ENCODE assay signal across 1 cellular context in the genomic region with DNA sequence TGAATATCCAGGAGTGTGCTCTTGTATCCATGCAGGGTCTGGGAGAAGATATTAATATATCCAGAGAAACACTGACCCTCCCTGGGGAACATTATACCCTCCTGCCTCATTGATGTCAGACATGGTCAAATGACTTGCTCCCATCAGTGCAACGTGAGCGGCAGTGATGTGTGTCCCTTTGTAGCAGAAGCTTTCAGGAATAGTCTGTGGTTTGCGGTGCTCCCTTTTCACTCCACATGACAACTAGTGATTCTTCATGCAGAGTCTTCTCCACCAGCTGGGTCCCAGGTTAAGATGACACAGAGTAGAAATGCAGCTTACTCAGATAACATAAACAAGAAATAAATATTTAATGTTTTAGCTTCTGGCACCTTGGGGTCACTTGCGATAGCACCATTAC.
TF ChIP-seq lines count a peak whose summit lies in the region.

No MANE protein-coding gene starts in this region.

TF ChIP-seq in HepG2, 621 proteins besides CTCF, POLR2A, EP300 and RAD21:
- TF ChIP-seq ZNF138 (CRISPR knock-in tag; IDR thresholded peaks at IDR 0.05; ENCODE audit: low read depth) (no peak), ZNF260 (CRISPR knock-in tag; IDR thresholded peaks at IDR 0.05; ENCODE audit: borderline replicate concordance, low read depth) (no peak), ZNF3 (CRISPR knock-in tag; IDR thresholded peaks at IDR 0.05) (no peak), SP2 (CRISPR knock-in tag; IDR thresholded peaks at IDR 0.05) (no peak), ZNF703 (CRISPR knock-in tag; IDR thresholded peaks at IDR 0.05; ENCODE audit: borderline replicate concordance) (no peak), ZKSCAN5 (CRISPR knock-in tag; IDR thresholded peaks at IDR 0.05) (no peak), TAF1 (CRISPR knock-in tag; IDR thresholded peaks at IDR 0.05) (no peak), KDM3A (CRISPR knock-in tag; IDR thresholded peaks at IDR 0.05; ENCODE audit: low read depth) (no peak), POLR2AphosphoS2 (IDR thresholded peaks at IDR 0.05; ENCODE audit: low read depth, low read length) (no peak), JUND (CRISPR knock-in tag; IDR thresholded peaks at IDR 0.05) (no peak), CBX5 (CRISPR knock-in tag; IDR thresholded peaks at IDR 0.05; ENCODE audit: borderline replicate concordance) (no peak), ZNF234 (CRISPR knock-in tag; conservative IDR thresholded peaks at IDR 0.05) (no peak), SSRP1 (CRISPR knock-in tag; IDR thresholded peaks at IDR 0.05) (no peak), ZNF563 (CRISPR knock-in tag; IDR thresholded peaks at IDR 0.05) (no peak), NR2F6 (IDR thresholded peaks at IDR 0.05) (no peak), NR2F6 (CRISPR knock-in tag; IDR thresholded peaks at IDR 0.05) (no peak), KAT8 (CRISPR knock-in tag; IDR thresholded peaks at IDR 0.05) (no peak)
- TF ChIP-seq, protein P1, sequence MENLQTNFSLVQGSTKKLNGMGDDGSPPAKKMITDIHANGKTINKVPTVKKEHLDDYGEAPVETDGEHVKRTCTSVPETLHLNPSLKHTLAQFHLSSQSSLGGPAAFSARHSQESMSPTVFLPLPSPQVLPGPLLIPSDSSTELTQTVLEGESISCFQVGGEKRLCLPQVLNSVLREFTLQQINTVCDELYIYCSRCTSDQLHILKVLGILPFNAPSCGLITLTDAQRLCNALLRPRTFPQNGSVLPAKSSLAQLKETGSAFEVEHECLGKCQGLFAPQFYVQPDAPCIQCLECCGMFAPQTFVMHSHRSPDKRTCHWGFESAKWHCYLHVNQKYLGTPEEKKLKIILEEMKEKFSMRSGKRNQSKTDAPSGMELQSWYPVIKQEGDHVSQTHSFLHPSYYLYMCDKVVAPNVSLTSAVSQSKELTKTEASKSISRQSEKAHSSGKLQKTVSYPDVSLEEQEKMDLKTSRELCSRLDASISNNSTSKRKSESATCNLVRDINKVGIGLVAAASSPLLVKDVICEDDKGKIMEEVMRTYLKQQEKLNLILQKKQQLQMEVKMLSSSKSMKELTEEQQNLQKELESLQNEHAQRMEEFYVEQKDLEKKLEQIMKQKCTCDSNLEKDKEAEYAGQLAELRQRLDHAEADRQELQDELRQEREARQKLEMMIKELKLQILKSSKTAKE (CRISPR knock-in tag; IDR thresholded peaks at IDR 0.05; ENCODE audit: borderline replicate concordance), result no peak
- TF ChIP-seq, protein P2, sequence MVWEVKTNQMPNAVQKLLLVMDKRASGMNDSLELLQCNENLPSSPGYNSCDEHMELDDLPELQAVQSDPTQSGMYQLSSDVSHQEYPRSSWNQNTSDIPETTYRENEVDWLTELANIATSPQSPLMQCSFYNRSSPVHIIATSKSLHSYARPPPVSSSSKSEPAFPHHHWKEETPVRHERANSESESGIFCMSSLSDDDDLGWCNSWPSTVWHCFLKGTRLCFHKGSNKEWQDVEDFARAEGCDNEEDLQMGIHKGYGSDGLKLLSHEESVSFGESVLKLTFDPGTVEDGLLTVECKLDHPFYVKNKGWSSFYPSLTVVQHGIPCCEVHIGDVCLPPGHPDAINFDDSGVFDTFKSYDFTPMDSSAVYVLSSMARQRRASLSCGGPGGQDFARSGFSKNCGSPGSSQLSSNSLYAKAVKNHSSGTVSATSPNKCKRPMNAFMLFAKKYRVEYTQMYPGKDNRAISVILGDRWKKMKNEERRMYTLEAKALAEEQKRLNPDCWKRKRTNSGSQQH (CRISPR knock-in tag; IDR thresholded peaks at IDR 0.05; ENCODE audit: low read depth), result no peak
